ENCODE assay signal across 10 cellular contexts in genomic region chr17:48046296-48046695, GRCh38. TPM values are rescaled to one million over a fixed set of nuclear protein-coding genes. Genes with fewer than 3 reads are reported as not detected.
DNase-seq lines count a peak whose midpoint lies in the region; ATAC-seq and TF ChIP-seq lines count a peak whose summit lies in the region.
"Had no signal": no experiment of that assay in that cellular context is flagged by ENCODE, and none has a peak within 500 bp of the region (broad histone marks: within the 10 kb centered on the region; RNA-seq: fewer than 3 reads in every experiment).

No MANE protein-coding gene starts in this region.

- H3K9me3 ChIP-seq in Caco-2 (no peaks in the 10 kb centered on the region), Karpas-422 (ENCODE audit: low read length) (no peaks in the 10 kb centered on the region), body of pancreas (no peaks in the 10 kb centered on the region), neural cell (ENCODE audit: low read length) (no peaks in the 10 kb centered on the region)

- CTCF ChIA-PET in Caco-2 (lab: Charles Lee), result interaction anchor here (4.2 to 5.8 kb wide), 2 partner anchors 20 to 21 kb away, joined by 57 to 143 read pairs; no protein-coding TSS in a partner anchor

- peak overlapping the region; percentile 87 for H3K4me3 Mint-ChIP-seq in Caco-2 (ENCODE audit: unreplicated experiment)

- peaks cover 3% of the 10 kb centered on the region; the same call in 1 of the 2 replicates for H4K20me1 ChIP-seq in Karpas-422 (ENCODE audit: insufficient read depth, low read depth, low read length)
- no peaks in the 10 kb centered on the region for H4K20me1 ChIP-seq in neural cell (ENCODE audit: insufficient read depth)

- POLR2A ChIA-PET in Caco-2 (lab: Charles Lee), result interaction anchor here (3.1 to 4.7 kb wide), 3 partner anchors 19 to 62 kb away, joined by 37 to 90 read pairs (median 46); partner anchors contain the start of gene SNX11

- peak overlapping the region; percentile 100 for H3K27ac Mint-ChIP-seq in Caco-2 (ENCODE audit: unreplicated experiment)

- 87 to 91% methylated on average over 7 of the region's 7 CpGs for WGBS in body of pancreas, 2 donors

- intact Hi-C loops in Caco-2 (cut with micrococcal nuclease; ENCODE audit: unreplicated experiment) (loop anchor here (5.0 kb wide), 1 partner anchor 1316 kb away; the partner anchor contains the start of gene ZNF652), body of pancreas (cut with DNase I) (no loop called here)

- no peaks in the 10 kb centered on the region for H3F3A ChIP-seq in neural cell (ENCODE audit: insufficient read depth, low read length, poor library complexity, severe bottlenecking)

- peak overlapping the region; percentile 78; the same call in 1 of the 2 replicates for H3K9ac ChIP-seq in Karpas-422 (ENCODE audit: low read length)
- no peak overlapping the region for H3K9ac ChIP-seq in neural cell (ENCODE audit: low read length)

- H3K9me2 ChIP-seq in Karpas-422 (replicated peaks; ENCODE audit: insufficient read depth, low read length), result no peaks in the 10 kb centered on the region
- no peaks in the 10 kb centered on the region for H3K9me2 ChIP-seq in neural cell (ENCODE audit: insufficient read depth, low read length)

- H3K27me3 Mint-ChIP-seq in Caco-2 (ENCODE audit: insufficient read depth, unreplicated experiment), result no peaks in the 10 kb centered on the region

- H3K4me3 ChIP-seq in Caco-2 (ENCODE audit: low read depth, low read length) (peak overlapping the region; percentile 84), Karpas-422 (ENCODE audit: low read length) (peak overlapping the region; percentile 76), body of pancreas (no peak overlapping the region), neural cell (ENCODE audit: low read length) (peak overlapping the region; percentile 97)

- no peak for TF ChIP-seq CTCF in Caco-2 (IDR thresholded peaks at IDR 0.05; ENCODE audit: insufficient read depth in 1 of 2, low read depth in 1 of 2, low read length in 1 of 2, severe bottlenecking in 1 of 2, unreplicated experiment in 1 of 2)
- TF ChIP-seq CTCF in body of pancreas (IDR thresholded peaks at IDR 0.05), result no peak
- no peak for TF ChIP-seq CTCF in neural cell (IDR thresholded peaks at IDR 0.05; ENCODE audit: poor library complexity, severe bottlenecking)

- DNase-seq in Caco-2 (no peak), Karpas-422 (no peak), body of pancreas (no peak), C1 segment of cervical spinal cord (lab: John Stamatoyannopoulos, UW) (no peak), NCI-H748 (lab: John Stamatoyannopoulos, UW; ENCODE audit: unreplicated experiment) (no peak)
- DNase-seq: nucleus accumbens had no signal

- H3K27ac ChIP-seq in Karpas-422 (ENCODE audit: low read length), result no peak overlapping the region
- peak overlapping the region; percentile 90 to 95 (median 92) for H3K27ac ChIP-seq in body of pancreas
- H3K27ac ChIP-seq in neural cell (ENCODE audit: low read length), result no peak overlapping the region

- no peak for TF ChIP-seq POLR2A in body of pancreas (IDR thresholded peaks at IDR 0.05)

- H3K4me1 ChIP-seq in Caco-2, result peaks cover 18% of the 10 kb centered on the region
- peaks cover 58% of the 10 kb centered on the region for H3K4me1 ChIP-seq in Karpas-422 (ENCODE audit: low read length)
- peaks cover 47% of the 10 kb centered on the region for H3K4me1 ChIP-seq in body of pancreas

- no peak overlapping the region for H2AFZ ChIP-seq in Karpas-422 (ENCODE audit: low read length)
- H2AFZ ChIP-seq in neural cell (ENCODE audit: low read depth, low read length), result no peak overlapping the region

- H3K27me3 ChIP-seq in Caco-2 (replicated peaks; ENCODE audit: control insufficient read depth, insufficient read depth, low read length), result no peaks in the 10 kb centered on the region
- H3K27me3 ChIP-seq in Karpas-422 (ENCODE audit: low read length), result no peaks in the 10 kb centered on the region
- no peaks in the 10 kb centered on the region for H3K27me3 ChIP-seq in body of pancreas
- H3K27me3 ChIP-seq in neural cell (ENCODE audit: insufficient read depth, low read depth, low read length), result no peaks in the 10 kb centered on the region

- peaks cover 51% of the 10 kb centered on the region for H3K36me3 Mint-ChIP-seq in Caco-2 (ENCODE audit: insufficient read depth, unreplicated experiment)

- TF ChIP-seq EP300 in neural cell (conservative IDR thresholded peaks at IDR 0.05; ENCODE audit: poor library complexity, severe bottlenecking), result no peak

- H3K36me3 ChIP-seq in Caco-2 (ENCODE audit: control insufficient read depth, insufficient read depth, low read length) (peaks cover 7% of the 10 kb centered on the region), Karpas-422 (ENCODE audit: insufficient read depth, low read length) (peaks cover 9% of the 10 kb centered on the region), body of pancreas (replicated peaks in 1 of 2; ENCODE audit: insufficient read depth in 1 of 2, low read depth in 2 of 2) (no peaks in the 10 kb centered on the region), neural cell (ENCODE audit: insufficient read depth, low read length) (no peaks in the 10 kb centered on the region)

- ATAC-seq in body of pancreas, result no peak
- no peak for ATAC-seq in HG03571 (IDR thresholded peaks at IDR 0.05; ENCODE audit: unreplicated experiment)
- no peak for ATAC-seq in GM18520 (IDR thresholded peaks at IDR 0.05; ENCODE audit: unreplicated experiment)

- H3K4me1 Mint-ChIP-seq in Caco-2 (ENCODE audit: low read depth, unreplicated experiment), result peaks cover 26% of the 10 kb centered on the region

- no peaks in the 10 kb centered on the region for H3K9me3 Mint-ChIP-seq in Caco-2 (ENCODE audit: unreplicated experiment)

- H3K79me2 ChIP-seq in Karpas-422 (ENCODE audit: low read length), result peaks cover 34% of the 10 kb centered on the region
- peaks cover 37% of the 10 kb centered on the region for H3K79me2 ChIP-seq in neural cell (replicated peaks; ENCODE audit: insufficient read depth, low read length)

- BruUV-seq in Caco-2 (replicated peaks; lab: Mats Ljungman, UMichigan), result no TSS peak

- no peak for TF ChIP-seq RAD21 in neural cell (conservative IDR thresholded peaks at IDR 0.05)

- H3K4me2 ChIP-seq in Karpas-422 (ENCODE audit: low read depth, low read length, poor library complexity, severe bottlenecking) (peak overlapping the region; percentile 95), neural cell (ENCODE audit: low read length) (no peak overlapping the region)

TF ChIP-seq in neural cell, 6 proteins besides CTCF, POLR2A, EP300 and RAD21:
- TF ChIP-seq MXI1 (conservative IDR thresholded peaks at IDR 0.05; ENCODE audit: poor library complexity, severe bottlenecking) (no peak), EZH2 (IDR thresholded peaks at IDR 0.05; ENCODE audit: borderline replicate concordance, insufficient read depth, low read length, poor library complexity, severe bottlenecking) (no peak), SMC3 (conservative IDR thresholded peaks at IDR 0.05; ENCODE audit: poor library complexity) (no peak), TAF1 (IDR thresholded peaks at IDR 0.05; ENCODE audit: low read depth) (no peak), POLR2AphosphoS5 (IDR thresholded peaks at IDR 0.05) (no peak)
- TF ChIP-seq, protein P1, sequence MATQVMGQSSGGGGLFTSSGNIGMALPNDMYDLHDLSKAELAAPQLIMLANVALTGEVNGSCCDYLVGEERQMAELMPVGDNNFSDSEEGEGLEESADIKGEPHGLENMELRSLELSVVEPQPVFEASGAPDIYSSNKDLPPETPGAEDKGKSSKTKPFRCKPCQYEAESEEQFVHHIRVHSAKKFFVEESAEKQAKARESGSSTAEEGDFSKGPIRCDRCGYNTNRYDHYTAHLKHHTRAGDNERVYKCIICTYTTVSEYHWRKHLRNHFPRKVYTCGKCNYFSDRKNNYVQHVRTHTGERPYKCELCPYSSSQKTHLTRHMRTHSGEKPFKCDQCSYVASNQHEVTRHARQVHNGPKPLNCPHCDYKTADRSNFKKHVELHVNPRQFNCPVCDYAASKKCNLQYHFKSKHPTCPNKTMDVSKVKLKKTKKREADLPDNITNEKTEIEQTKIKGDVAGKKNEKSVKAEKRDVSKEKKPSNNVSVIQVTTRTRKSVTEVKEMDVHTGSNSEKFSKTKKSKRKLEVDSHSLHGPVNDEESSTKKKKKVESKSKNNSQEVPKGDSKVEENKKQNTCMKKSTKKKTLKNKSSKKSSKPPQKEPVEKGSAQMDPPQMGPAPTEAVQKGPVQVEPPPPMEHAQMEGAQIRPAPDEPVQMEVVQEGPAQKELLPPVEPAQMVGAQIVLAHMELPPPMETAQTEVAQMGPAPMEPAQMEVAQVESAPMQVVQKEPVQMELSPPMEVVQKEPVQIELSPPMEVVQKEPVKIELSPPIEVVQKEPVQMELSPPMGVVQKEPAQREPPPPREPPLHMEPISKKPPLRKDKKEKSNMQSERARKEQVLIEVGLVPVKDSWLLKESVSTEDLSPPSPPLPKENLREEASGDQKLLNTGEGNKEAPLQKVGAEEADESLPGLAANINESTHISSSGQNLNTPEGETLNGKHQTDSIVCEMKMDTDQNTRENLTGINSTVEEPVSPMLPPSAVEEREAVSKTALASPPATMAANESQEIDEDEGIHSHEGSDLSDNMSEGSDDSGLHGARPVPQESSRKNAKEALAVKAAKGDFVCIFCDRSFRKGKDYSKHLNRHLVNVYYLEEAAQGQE (IDR thresholded peaks at IDR 0.05; ENCODE audit: borderline replicate concordance), result no peak

RNA-seq across cellular contexts. Expression of gene NFE2L1, which starts 1.9 kb away (rescaled TPM):
- total RNA-seq in Caco-2 (2022) (322 and 356 TPM in 2 replicates), body of pancreas (10 to 100 TPM; 39.4 to 74.2 TPM)
- 48.7 and 52.7 TPM in 2 replicates for total RNA-seq in Karpas-422 (2014; rRNA removed; shearing (Covaris generic); ENCODE audit: low replicate concordance)
- polyA plus RNA-seq in neural cell, result 48.4 and 67.1 TPM in 2 replicates
- polyA minus RNA-seq in neural cell, result 82.2 and 96.9 TPM in 2 replicates

RNA-seq across cellular contexts. Expression of gene COPZ2, which starts 8.7 kb away (rescaled TPM):
- 2.0 and 6.7 TPM in 2 replicates for total RNA-seq in Caco-2 (2022)
- not detected in 2 replicates for total RNA-seq in Karpas-422 (2014; rRNA removed; shearing (Covaris generic); ENCODE audit: low replicate concordance)
- total RNA-seq in body of pancreas, result 10 to 100 TPM in 1 of 2 donors, 1 to 10 TPM in 1; 7.0 to 43.5 TPM
- not detected in 2 replicates for polyA plus RNA-seq in neural cell
- polyA minus RNA-seq in neural cell, result not detected in 2 replicates
- total RNA-seq: G401 had no signal

RNA-seq across cellular contexts. Expression of gene CBX1, which starts 55.0 kb away (rescaled TPM):
- total RNA-seq in Caco-2 (2022) (213 and 214 TPM in 2 replicates), body of pancreas (10 to 100 TPM; 15.8 to 34.2 TPM)
- 32.5 TPM in 2 replicates for total RNA-seq in Karpas-422 (2014; rRNA removed; shearing (Covaris generic); ENCODE audit: low replicate concordance)
- 336 and 363 TPM in 2 replicates for polyA plus RNA-seq in neural cell
- polyA minus RNA-seq in neural cell, result 205 and 210 TPM in 2 replicates

Comparison
In these comparisons a context has a peak if more than half of its experiments do, and no peak if none do; other contexts are left out.
1. H3K4me3 ChIP-seq: peak in Caco-2 (single experiment), Karpas-422 (single experiment) and neural cell (single experiment); none in body of pancreas (0 of 2).
2. H3K27ac ChIP-seq: peak in body of pancreas (4 of 4); none in Karpas-422 (single experiment) and neural cell (single experiment).